In genomic region chr17:1377334-1377733, GRCh38 we compare ENCODE assay signal across 15 cellular contexts. TPM values are rescaled to one million over a fixed set of nuclear protein-coding genes. Genes with fewer than 3 reads are reported as not detected.
A peak's percentile ranks its signal among the peaks of the same experiment; 100 is the strongest.
DNase-seq lines count a peak whose midpoint lies in the region; ATAC-seq and TF ChIP-seq lines count a peak whose summit lies in the region.
"Had no signal": no experiment of that assay in that cellular context is flagged by ENCODE, and none has a peak within 500 bp of the region (broad histone marks: within the 10 kb centered on the region; RNA-seq: fewer than 3 reads in every experiment).

No MANE protein-coding gene starts in this region.

- peaks cover 16 to 83% (median 77%) of the 10 kb centered on the region in 5 donors for H3K4me1 ChIP-seq in subcutaneous abdominal adipose tissue (ENCODE audit: control insufficient read depth in 5 of 5, insufficient read depth in 5 of 5, low read length in 5 of 5)

- H3K36me3 Mint-ChIP-seq in activated T-cell treated with anti-CD3 and anti-CD28 coated beads, Interleukin-2, amount 50 U/mL, for 24 hours (ENCODE audit: low read depth): peaks cover 90% of the 10 kb centered on the region
- peaks cover 17% of the 10 kb centered on the region for H3K36me3 Mint-ChIP-seq in WTC11

- H3K27ac Mint-ChIP-seq in activated T-cell treated with anti-CD3 and anti-CD28 coated beads, Interleukin-2, amount 50 U/mL, for 24 hours: peak overlapping the region; percentile 63
- no peak overlapping the region; the same call in 1 of the 2 replicates for H3K27ac Mint-ChIP-seq in WTC11

- no peak for DNase-seq in activated T-cell treated with anti-CD3 and anti-CD28 coated beads, Interleukin-2, amount 50 U/mL, for 24 hours
- DNase-seq in activated T-cell treated with anti-CD3 and anti-CD28 coated beads, Interleukin-2, amount 50 U/mL, for 1 hour: no peak
- DNase-seq in WTC11 (ENCODE audit: low spot score) (no peak), left colon (no peak), MV-4-11 (lab: John Stamatoyannopoulos, UW) (no peak), 8988T (no peak), GM19240 (ENCODE audit: insufficient read length, low spot score) (no peak)
- DNase-seq: activated gamma-delta T cell, cortex of kidney, DMS79 treated with DMSO at 0.1 percent for 48 hours, NCI-H1417 treated with DMSO at 0.1 percent for 48 hours, NCI-H526, SHP77 treated with DMSO at 0.1 percent for 48 hours, upper lobe of left lung had no signal

- ATAC-seq in WTC11 (no peak), left colon (peak; percentile 54)

- peak overlapping the region in 1 of 5 donors; percentile 10 for H3K9ac ChIP-seq in subcutaneous abdominal adipose tissue (ENCODE audit: low read length in 5 of 5)

- H3K27ac ChIP-seq in subcutaneous abdominal adipose tissue (ENCODE audit: low read depth, low read length): peak overlapping the region; percentile 61

- H3K9me3 ChIP-seq in subcutaneous abdominal adipose tissue (ENCODE audit: control insufficient read depth in 5 of 5, low read length in 5 of 5): no peaks in the 10 kb centered on the region
- H3K9me3 ChIP-seq: upper lobe of left lung had no signal

- H3K27me3 ChIP-seq in subcutaneous abdominal adipose tissue (ENCODE audit: control insufficient read depth in 5 of 5, insufficient read depth in 4 of 5, low read length in 5 of 5): no peaks in the 10 kb centered on the region
- H3K27me3 ChIP-seq: upper lobe of left lung had no signal

- peaks cover 0 to 14% (median 6%) of the 10 kb centered on the region in 5 donors for H3K36me3 ChIP-seq in subcutaneous abdominal adipose tissue (ENCODE audit: control insufficient read depth in 5 of 5, insufficient read depth in 5 of 5, low read length in 5 of 5)

- peak overlapping the region; percentile 13 for H3K4me3 Mint-ChIP-seq in activated T-cell treated with anti-CD3 and anti-CD28 coated beads, Interleukin-2, amount 50 U/mL, for 24 hours
- no peak overlapping the region for H3K4me3 Mint-ChIP-seq in WTC11

- H3K4me1 Mint-ChIP-seq in activated T-cell treated with anti-CD3 and anti-CD28 coated beads, Interleukin-2, amount 50 U/mL, for 24 hours (ENCODE audit: low read depth): peaks cover 92% of the 10 kb centered on the region
- peaks cover 88% of the 10 kb centered on the region for H3K4me1 Mint-ChIP-seq in WTC11

- TF ChIP-seq CTCF in WTC11 (IDR thresholded peaks at IDR 0.05): no peak

- CTCF ChIA-PET in WTC11 (lab: Charles Lee): interaction anchor here (4.4 kb wide), 1 partner anchor 11 kb away, joined by 55 read pairs; no protein-coding TSS in a partner anchor

- H3K4me3 ChIP-seq in subcutaneous abdominal adipose tissue (ENCODE audit: low read depth in 1 of 5, low read length in 5 of 5): no peak overlapping the region
- H3K4me3 ChIP-seq: upper lobe of left lung had no signal

- POLR2A ChIA-PET in WTC11 (lab: Charles Lee): no interaction called here

- H3K27me3 Mint-ChIP-seq in activated T-cell treated with anti-CD3 and anti-CD28 coated beads, Interleukin-2, amount 50 U/mL, for 24 hours: no peaks in the 10 kb centered on the region
- no peaks in the 10 kb centered on the region for H3K27me3 Mint-ChIP-seq in WTC11 (ENCODE audit: low read depth)

- intact Hi-C loops in left colon (cut with DNase I, micrococcal nuclease): no loop called here

- no peaks in the 10 kb centered on the region for H3K9me3 Mint-ChIP-seq in activated T-cell treated with anti-CD3 and anti-CD28 coated beads, Interleukin-2, amount 50 U/mL, for 24 hours
- H3K9me3 Mint-ChIP-seq in WTC11: no peaks in the 10 kb centered on the region

TF ChIP-seq in WTC11, 78 proteins besides CTCF, POLR2A, EP300 and RAD21:
- no peak for TF ChIP-seq ZNF317 (CRISPR knock-in tag; IDR thresholded peaks at IDR 0.05; ENCODE audit: borderline replicate concordance, low read depth)
- TF ChIP-seq, protein P1, sequence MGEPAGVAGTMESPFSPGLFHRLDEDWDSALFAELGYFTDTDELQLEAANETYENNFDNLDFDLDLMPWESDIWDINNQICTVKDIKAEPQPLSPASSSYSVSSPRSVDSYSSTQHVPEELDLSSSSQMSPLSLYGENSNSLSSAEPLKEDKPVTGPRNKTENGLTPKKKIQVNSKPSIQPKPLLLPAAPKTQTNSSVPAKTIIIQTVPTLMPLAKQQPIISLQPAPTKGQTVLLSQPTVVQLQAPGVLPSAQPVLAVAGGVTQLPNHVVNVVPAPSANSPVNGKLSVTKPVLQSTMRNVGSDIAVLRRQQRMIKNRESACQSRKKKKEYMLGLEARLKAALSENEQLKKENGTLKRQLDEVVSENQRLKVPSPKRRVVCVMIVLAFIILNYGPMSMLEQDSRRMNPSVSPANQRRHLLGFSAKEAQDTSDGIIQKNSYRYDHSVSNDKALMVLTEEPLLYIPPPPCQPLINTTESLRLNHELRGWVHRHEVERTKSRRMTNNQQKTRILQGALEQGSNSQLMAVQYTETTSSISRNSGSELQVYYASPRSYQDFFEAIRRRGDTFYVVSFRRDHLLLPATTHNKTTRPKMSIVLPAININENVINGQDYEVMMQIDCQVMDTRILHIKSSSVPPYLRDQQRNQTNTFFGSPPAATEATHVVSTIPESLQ (CRISPR knock-in tag; IDR thresholded peaks at IDR 0.05): no peak
- TF ChIP-seq ZNF121 (CRISPR knock-in tag; IDR thresholded peaks at IDR 0.05): peak; percentile 74

RNA-seq across cellular contexts. Expression of gene YWHAE, which starts 22.7 kb away (rescaled TPM):
- total RNA-seq in WTC11 (2021) (1,033 to 1,180 TPM (median 1,148 TPM) in 3 replicates), left colon (100 to 1,000 TPM; 411 to 446 TPM)
